38 cellular contexts compared by ENCODE assay signal in genomic region chrX:154358011-154358410, GRCh38. TPM values are rescaled to one million over a fixed set of nuclear protein-coding genes. Genes with fewer than 3 reads are reported as not detected.
DNase-seq lines count a peak whose midpoint lies in the region; ATAC-seq, FAIRE-seq and TF ChIP-seq lines count a peak whose summit lies in the region.
"Had no signal": no experiment of that assay in that cellular context is flagged by ENCODE, and none has a peak within 500 bp of the region (broad histone marks: within the 10 kb centered on the region; RNA-seq: fewer than 3 reads in every experiment).

No MANE protein-coding gene starts in this region.

- no peaks in the 10 kb centered on the region for H3K9me1 ChIP-seq in endothelial cell of umbilical vein (replicated peaks; ENCODE audit: control insufficient read depth, extremely low read depth, insufficient read depth, low read length)

- no peaks in the 10 kb centered on the region for H3K4me1 ChIP-seq in endothelial cell of umbilical vein (ENCODE audit: control insufficient read depth, extremely low read depth, insufficient read depth, low read length)
- H3K4me1 ChIP-seq: psoas muscle had no signal

- no peak overlapping the region for H3K9ac ChIP-seq in endothelial cell of umbilical vein (replicated peaks; ENCODE audit: extremely low read depth, insufficient read depth, low read length)

- CTCF ChIA-PET in activated CD8-positive, alpha-beta memory T cell treated with anti-CD3 and anti-CD28 coated beads, Interleukin-2, amount 10 ng/mL, durations not matched to agents 7 days and 5 days (lab: Charles Lee): no interaction called here
- CTCF ChIA-PET in endothelial cell of umbilical vein (lab: Charles Lee): no interaction called here

- H3K36me3 ChIP-seq in endothelial cell of umbilical vein (ENCODE audit: control insufficient read depth in 2 of 2, extremely low read depth in 1 of 2, insufficient read depth in 2 of 2, low read length in 2 of 2): peaks cover 16 to 96% of the 10 kb centered on the region in 2 experiments

- TF ChIP-seq POLR2A in GM19193 (IDR thresholded peaks at IDR 0.05; ENCODE audit: extremely low read depth, insufficient read depth, insufficient read length): peak; percentile 7
- TF ChIP-seq POLR2A in endothelial cell of umbilical vein (IDR thresholded peaks at IDR 0.05; ENCODE audit: low read depth, low read length): no peak

- H3K27me3 Mint-ChIP-seq in activated CD8-positive, alpha-beta memory T cell treated with anti-CD3 and anti-CD28 coated beads, Interleukin-2, amount 10 ng/mL, durations not matched to agents 7 days and 5 days: no peaks in the 10 kb centered on the region
- H3K27me3 Mint-ChIP-seq: activated CD4-positive, alpha-beta memory T cell treated with anti-CD3 and anti-CD28 coated beads for 36 hours; activated naive CD8-positive, alpha-beta T cell treated with anti-CD3 and anti-CD28 coated beads, Interleukin-2, amount 10 ng/mL, durations not matched to agents 7 days and 5 days; effector memory CD8-positive, alpha-beta T cell; naive B cell had no signal

- intact Hi-C loops in endothelial cell of umbilical vein (cut with micrococcal nuclease): no loop called here

- H3K79me2 ChIP-seq in endothelial cell of umbilical vein (ENCODE audit: control insufficient read depth, insufficient read depth, low read length): peaks cover 60% of the 10 kb centered on the region

- no peaks in the 10 kb centered on the region for H3K9me3 Mint-ChIP-seq in activated CD8-positive, alpha-beta memory T cell treated with anti-CD3 and anti-CD28 coated beads, Interleukin-2, amount 10 ng/mL, durations not matched to agents 7 days and 5 days (ENCODE audit: low read depth)
- H3K9me3 Mint-ChIP-seq in stimulated activated effector memory CD8-positive, alpha-beta T cell treated with anti-CD3 and anti-CD28 coated beads, Interleukin-12 subunit alpha, Interleukin-12 subunit beta, amount 100 ng/mL, for 72 hours: no peaks in the 10 kb centered on the region
- H3K9me3 Mint-ChIP-seq: activated CD4-positive, alpha-beta memory T cell treated with anti-CD3 and anti-CD28 coated beads for 36 hours; activated naive CD8-positive, alpha-beta T cell treated with anti-CD3 and anti-CD28 coated beads, Interleukin-2, amount 10 ng/mL, durations not matched to agents 7 days and 5 days; activated T-helper 1 cell treated with anti-CD3 and anti-CD28 coated beads, Interleukin-12 subunit alpha, Interleukin-12 subunit beta, Interleukin-2, Interleukin-4 antibody, amounts not matched to agents 30 ng/mL and 10 ng/mL and 1 ng/mL, durations not matched to agents 14 hours and 24 hours and 36 hours; CD14-positive monocyte; effector memory CD8-positive, alpha-beta T cell; naive B cell; T-helper 1 cell treated with Interleukin-12 subunit alpha and Interleukin-12 subunit beta and Interleukin-4 antibody, amounts not matched to agents 30 μg/mL and 1 μg/mL, for 36 hours had no signal

- no peak for FAIRE-seq in endothelial cell of umbilical vein (lab: Jason Lieb, UNC)
- FAIRE-seq: GM19239, H54, HTR-8/SVneo, kidney, urothelium cell line had no signal

- H3K4me1 Mint-ChIP-seq in activated CD8-positive, alpha-beta memory T cell treated with anti-CD3 and anti-CD28 coated beads, Interleukin-2, amount 10 ng/mL, durations not matched to agents 7 days and 5 days: peaks cover 58% of the 10 kb centered on the region
- H3K4me1 Mint-ChIP-seq in stimulated activated effector memory CD8-positive, alpha-beta T cell treated with anti-CD3 and anti-CD28 coated beads, Interleukin-12 subunit alpha, Interleukin-12 subunit beta, amount 100 ng/mL, for 72 hours: peaks cover 26% of the 10 kb centered on the region

- H3K27me3 ChIP-seq in endothelial cell of umbilical vein (ENCODE audit: control insufficient read depth in 2 of 2, insufficient read depth in 2 of 2, low read length in 2 of 2): no peaks in the 10 kb centered on the region
- H3K27me3 ChIP-seq: ascending aorta had no signal

- TF ChIP-seq CTCF in endothelial cell of umbilical vein (IDR thresholded peaks at IDR 0.05; ENCODE audit: extremely low read depth in 1 of 2, insufficient read depth in 1 of 2, low read depth in 1 of 2, low read length in 2 of 2): no peak

- BruUV-seq in endothelial cell of umbilical vein (replicated peaks; lab: Mats Ljungman, UMichigan): no TSS peak

- dilution Hi-C loops in endothelial cell of umbilical vein (cut with MboI; ENCODE audit: extremely low pct_ligation_motif_present, low sequenced_read_pairs): no loop called here

- no peak overlapping the region for H3K27ac ChIP-seq in endothelial cell of umbilical vein (ENCODE audit: insufficient read depth, low read depth, low read length)
- H3K27ac ChIP-seq: 22Rv1, psoas muscle had no signal

- no peak overlapping the region for H3K4me2 ChIP-seq in endothelial cell of umbilical vein (ENCODE audit: insufficient read depth, low read length)

- ATAC-seq in activated CD8-positive, alpha-beta memory T cell treated with anti-CD3 and anti-CD28 coated beads, Interleukin-2, amount 10 ng/mL, durations not matched to agents 7 days and 5 days: no peak
- no peak for ATAC-seq in stimulated activated effector memory CD8-positive, alpha-beta T cell treated with anti-CD3 and anti-CD28 coated beads, Interleukin-12 subunit alpha, Interleukin-12 subunit beta, amount 100 ng/mL, for 72 hours
- ATAC-seq in HG02798 (IDR thresholded peaks at IDR 0.05; ENCODE audit: poor library complexity, unreplicated experiment): no peak
- ATAC-seq: activated CD4-positive, CD25-positive, alpha-beta regulatory T cell treated with anti-CD3 and anti-CD28 coated beads, Interleukin-2, amount 50 U/mL, for 24 hours; effector memory CD8-positive, alpha-beta T cell; PC-3; psoas muscle; SK-N-SH treated with all-trans-retinoic acid at 6 μM for 48 hours had no signal

- POLR2A ChIA-PET in endothelial cell of umbilical vein (lab: Charles Lee): no interaction called here

- DNase-seq in activated CD8-positive, alpha-beta memory T cell treated with anti-CD3 and anti-CD28 coated beads, Interleukin-2, amount 10 ng/mL, durations not matched to agents 7 days and 5 days: no peak
- no peak for DNase-seq in activated CD8-positive, alpha-beta memory T cell treated with anti-CD3 and anti-CD28 coated beads, Interleukin-2, amount 50 U/mL, for 4 hours
- DNase-seq in endothelial cell of umbilical vein (ENCODE audit: low read depth, low spot score) (no peak), inferior parietal cortex (ENCODE audit: extremely low spot score) (no peak), NCI-H510A (lab: John Stamatoyannopoulos, UW) (no peak)
- DNase-seq in stimulated activated effector memory CD8-positive, alpha-beta T cell treated with anti-CD3 and anti-CD28 coated beads, Interleukin-12 subunit alpha, Interleukin-12 subunit beta, amount 100 ng/mL, for 72 hours (ENCODE audit: low spot score in 2 of 2): no peak
- DNase-seq: activated CD4-positive, alpha-beta memory T cell treated with anti-CD3 and anti-CD28 coated beads for 36 hours; activated CD8-positive, alpha-beta memory T cell treated with anti-CD3 and anti-CD28 coated beads, Interleukin-2, amount 50 U/mL, for 48 hours; activated naive CD8-positive, alpha-beta T cell treated with anti-CD3 and anti-CD28 coated beads, Interleukin-2, amount 10 ng/mL, durations not matched to agents 7 days and 5 days; cortex of kidney; effector memory CD8-positive, alpha-beta T cell; EL; erythroblast; KG1; kidney; naive B cell; NCI-H1105; NCI-H187; NCI-H524; NK-92 treated with Interleukin-12 subunit alpha and Interleukin-12 subunit beta, amount 100 ng/mL, for 24 hours; PC-3; psoas muscle; Right ventricle myocardium superior; stimulated activated CD4-positive, alpha-beta T cell treated with anti-CD3 and anti-CD28 coated beads, Interleukin-4, amount 100 ng/mL, for 4 hours; substantia nigra had no signal

- peak overlapping the region; percentile 52 for H3K27ac Mint-ChIP-seq in activated CD8-positive, alpha-beta memory T cell treated with anti-CD3 and anti-CD28 coated beads, Interleukin-2, amount 10 ng/mL, durations not matched to agents 7 days and 5 days
- peak overlapping the region; percentile 68 for H3K27ac Mint-ChIP-seq in stimulated activated effector memory CD8-positive, alpha-beta T cell treated with anti-CD3 and anti-CD28 coated beads, Interleukin-12 subunit alpha, Interleukin-12 subunit beta, amount 100 ng/mL, for 72 hours
- H3K27ac Mint-ChIP-seq: activated T-helper 1 cell treated with anti-CD3 and anti-CD28 coated beads, Interleukin-12 subunit alpha, Interleukin-12 subunit beta, Interleukin-2, Interleukin-4 antibody, amounts not matched to agents 30 ng/mL and 10 ng/mL and 1 ng/mL, durations not matched to agents 14 hours and 24 hours and 36 hours; T-helper 1 cell treated with Interleukin-12 subunit alpha and Interleukin-12 subunit beta and Interleukin-4 antibody, amounts not matched to agents 30 μg/mL and 1 μg/mL, for 36 hours had no signal

- no peak overlapping the region for H3K4me3 ChIP-seq in endothelial cell of umbilical vein (replicated peaks in 1 of 3; ENCODE audit: insufficient read depth in 1 of 3, low read depth in 1 of 3, low read length in 3 of 3)
- H3K4me3 ChIP-seq: ascending aorta, psoas muscle had no signal

- H3K4me3 Mint-ChIP-seq in activated CD8-positive, alpha-beta memory T cell treated with anti-CD3 and anti-CD28 coated beads, Interleukin-2, amount 10 ng/mL, durations not matched to agents 7 days and 5 days: no peak overlapping the region
- peak overlapping the region; percentile 53 for H3K4me3 Mint-ChIP-seq in stimulated activated effector memory CD8-positive, alpha-beta T cell treated with anti-CD3 and anti-CD28 coated beads, Interleukin-12 subunit alpha, Interleukin-12 subunit beta, amount 100 ng/mL, for 72 hours
- H3K4me3 Mint-ChIP-seq: activated CD4-positive, alpha-beta memory T cell treated with anti-CD3 and anti-CD28 coated beads for 36 hours; activated naive CD8-positive, alpha-beta T cell treated with anti-CD3 and anti-CD28 coated beads, Interleukin-2, amount 10 ng/mL, durations not matched to agents 7 days and 5 days; activated T-helper 1 cell treated with anti-CD3 and anti-CD28 coated beads, Interleukin-12 subunit alpha, Interleukin-12 subunit beta, Interleukin-2, Interleukin-4 antibody, amounts not matched to agents 30 ng/mL and 10 ng/mL and 1 ng/mL, durations not matched to agents 14 hours and 24 hours and 36 hours; CD14-positive monocyte; naive B cell; T-helper 1 cell treated with Interleukin-12 subunit alpha and Interleukin-12 subunit beta and Interleukin-4 antibody, amounts not matched to agents 30 μg/mL and 1 μg/mL, for 36 hours had no signal

- peaks cover 29% of the 10 kb centered on the region for H3K36me3 Mint-ChIP-seq in activated CD8-positive, alpha-beta memory T cell treated with anti-CD3 and anti-CD28 coated beads, Interleukin-2, amount 10 ng/mL, durations not matched to agents 7 days and 5 days
- peaks cover 100% of the 10 kb centered on the region for H3K36me3 Mint-ChIP-seq in stimulated activated effector memory CD8-positive, alpha-beta T cell treated with anti-CD3 and anti-CD28 coated beads, Interleukin-12 subunit alpha, Interleukin-12 subunit beta, amount 100 ng/mL, for 72 hours
- H3K36me3 Mint-ChIP-seq: naive B cell had no signal

- no peak overlapping the region for H2AFZ ChIP-seq in endothelial cell of umbilical vein (ENCODE audit: low read depth, low read length)

- no peaks in the 10 kb centered on the region for H3K9me3 ChIP-seq in endothelial cell of umbilical vein (replicated peaks; ENCODE audit: control insufficient read depth, insufficient read depth, low read length)
- H3K9me3 ChIP-seq: ascending aorta, psoas muscle had no signal

- H4K20me1 ChIP-seq in endothelial cell of umbilical vein (replicated peaks; ENCODE audit: control insufficient read depth, extremely low read depth, insufficient read depth, low read length): no peaks in the 10 kb centered on the region

RNA-seq across cellular contexts. Expression of gene FLNA, which starts 16.4 kb away (rescaled TPM):
- total RNA-seq in activated CD8-positive, alpha-beta memory T cell treated with anti-CD3 and anti-CD28 coated beads, Interleukin-2, amount 10 ng/mL, durations not matched to agents 7 days and 5 days: 1,000 to 10,000 TPM; 1,602 to 2,011 TPM
- 1,474 and 1,671 TPM in 2 replicates for total RNA-seq in endothelial cell of umbilical vein
- polyA plus RNA-seq in endothelial cell of umbilical vein: 658 and 817 TPM in 2 replicates
- polyA plus RNA-seq in endothelial cell of umbilical vein (2011; cell fraction: cytosol; rRNA removed): 586 and 692 TPM in 2 replicates
- 1,827 and 2,405 TPM in 2 replicates for polyA plus RNA-seq in endothelial cell of umbilical vein (2011; cell fraction: nucleus; rRNA removed)
- polyA plus RNA-seq in endothelial cell of umbilical vein (2012): 942 and 1,144 TPM in 2 replicates
- 2,274 and 2,423 TPM in 2 replicates for polyA minus RNA-seq in endothelial cell of umbilical vein
- 691 TPM for polyA minus RNA-seq in endothelial cell of umbilical vein (2011; cell fraction: cytosol; rRNA and poly(A)+ RNA removed)
- 948 and 1,772 TPM in 2 replicates for polyA minus RNA-seq in endothelial cell of umbilical vein (2011; cell fraction: nucleus; rRNA and poly(A)+ RNA removed)

RNA-seq across cellular contexts. Expression of gene EMD, which starts 21.1 kb away (rescaled TPM):
- total RNA-seq in activated CD8-positive, alpha-beta memory T cell treated with anti-CD3 and anti-CD28 coated beads, Interleukin-2, amount 10 ng/mL, durations not matched to agents 7 days and 5 days: 10 to 100 TPM; 64.6 to 70.2 TPM
- total RNA-seq in endothelial cell of umbilical vein: 71.5 and 76.8 TPM in 2 replicates
- 47.0 and 50.6 TPM in 2 replicates for polyA plus RNA-seq in endothelial cell of umbilical vein
- 62.3 and 65.3 TPM in 2 replicates for polyA plus RNA-seq in endothelial cell of umbilical vein (2011; cell fraction: cytosol; rRNA removed)
- 58.2 and 63.0 TPM in 2 replicates for polyA plus RNA-seq in endothelial cell of umbilical vein (2011; cell fraction: nucleus; rRNA removed)
- 69.6 and 87.5 TPM in 2 replicates for polyA plus RNA-seq in endothelial cell of umbilical vein (2012)
- polyA minus RNA-seq in endothelial cell of umbilical vein: 34.2 and 47.7 TPM in 2 replicates
- 56.5 TPM for polyA minus RNA-seq in endothelial cell of umbilical vein (2011; cell fraction: cytosol; rRNA and poly(A)+ RNA removed)
- 14.7 and 18.9 TPM in 2 replicates for polyA minus RNA-seq in endothelial cell of umbilical vein (2011; cell fraction: nucleus; rRNA and poly(A)+ RNA removed)

RNA-seq across cellular contexts. Expression of gene RPL10, which starts 40.2 kb away (rescaled TPM):
- 1,000 to 10,000 TPM; 2,013 to 2,356 TPM for total RNA-seq in activated CD8-positive, alpha-beta memory T cell treated with anti-CD3 and anti-CD28 coated beads, Interleukin-2, amount 10 ng/mL, durations not matched to agents 7 days and 5 days
- total RNA-seq in endothelial cell of umbilical vein: 2,493 and 2,979 TPM in 2 replicates
- 6,375 and 7,586 TPM in 2 replicates for polyA plus RNA-seq in endothelial cell of umbilical vein
- polyA plus RNA-seq in endothelial cell of umbilical vein (2011; cell fraction: cytosol; rRNA removed): 8,116 and 9,197 TPM in 2 replicates
- polyA plus RNA-seq in endothelial cell of umbilical vein (2011; cell fraction: nucleus; rRNA removed): 2,307 and 2,831 TPM in 2 replicates
- 3,703 and 5,650 TPM in 2 replicates for polyA plus RNA-seq in endothelial cell of umbilical vein (2012)
- 1,869 and 2,194 TPM in 2 replicates for polyA minus RNA-seq in endothelial cell of umbilical vein
- 1,135 TPM for polyA minus RNA-seq in endothelial cell of umbilical vein (2011; cell fraction: cytosol; rRNA and poly(A)+ RNA removed)
- 299 and 338 TPM in 2 replicates for polyA minus RNA-seq in endothelial cell of umbilical vein (2011; cell fraction: nucleus; rRNA and poly(A)+ RNA removed)

RNA-seq across cellular contexts. Expression of gene DNASE1L1, which starts 51.0 kb away (rescaled TPM):
- total RNA-seq in activated CD8-positive, alpha-beta memory T cell treated with anti-CD3 and anti-CD28 coated beads, Interleukin-2, amount 10 ng/mL, durations not matched to agents 7 days and 5 days: 10 to 100 TPM; 18.4 to 19.6 TPM
- 47.5 and 61.5 TPM in 2 replicates for total RNA-seq in endothelial cell of umbilical vein
- polyA plus RNA-seq in endothelial cell of umbilical vein: 84.9 and 90.8 TPM in 2 replicates
- 52.3 and 57.1 TPM in 2 replicates for polyA plus RNA-seq in endothelial cell of umbilical vein (2011; cell fraction: cytosol; rRNA removed)
- polyA plus RNA-seq in endothelial cell of umbilical vein (2011; cell fraction: nucleus; rRNA removed): 36.1 and 37.4 TPM in 2 replicates
- polyA plus RNA-seq in endothelial cell of umbilical vein (2012): 109 and 110 TPM in 2 replicates
- 49.5 and 53.4 TPM in 2 replicates for polyA minus RNA-seq in endothelial cell of umbilical vein
- polyA minus RNA-seq in endothelial cell of umbilical vein (2011; cell fraction: cytosol; rRNA and poly(A)+ RNA removed): 13.8 TPM
- polyA minus RNA-seq in endothelial cell of umbilical vein (2011; cell fraction: nucleus; rRNA and poly(A)+ RNA removed): 8.6 and 12.2 TPM in 2 replicates

RNA-seq across cellular contexts. Expression of gene TAFAZZIN, which starts 53.3 kb away (rescaled TPM):
- 10 to 100 TPM; 77.1 to 90.2 TPM for total RNA-seq in activated CD8-positive, alpha-beta memory T cell treated with anti-CD3 and anti-CD28 coated beads, Interleukin-2, amount 10 ng/mL, durations not matched to agents 7 days and 5 days
- total RNA-seq in endothelial cell of umbilical vein: 43.4 and 46.6 TPM in 2 replicates
- 33.8 and 37.2 TPM in 2 replicates for polyA plus RNA-seq in endothelial cell of umbilical vein
- 16.7 and 24.8 TPM in 2 replicates for polyA plus RNA-seq in endothelial cell of umbilical vein (2011; cell fraction: cytosol; rRNA removed)
- polyA plus RNA-seq in endothelial cell of umbilical vein (2011; cell fraction: nucleus; rRNA removed): 175 and 186 TPM in 2 replicates
- 18.7 and 22.4 TPM in 2 replicates for polyA plus RNA-seq in endothelial cell of umbilical vein (2012)
- polyA minus RNA-seq in endothelial cell of umbilical vein: 20.5 and 27.7 TPM in 2 replicates
- 22.4 TPM for polyA minus RNA-seq in endothelial cell of umbilical vein (2011; cell fraction: cytosol; rRNA and poly(A)+ RNA removed)
- polyA minus RNA-seq in endothelial cell of umbilical vein (2011; cell fraction: nucleus; rRNA and poly(A)+ RNA removed): 28.5 and 35.5 TPM in 2 replicates
